Comparison of ENCODE assay signal across 9 cellular contexts in the genomic region with DNA sequence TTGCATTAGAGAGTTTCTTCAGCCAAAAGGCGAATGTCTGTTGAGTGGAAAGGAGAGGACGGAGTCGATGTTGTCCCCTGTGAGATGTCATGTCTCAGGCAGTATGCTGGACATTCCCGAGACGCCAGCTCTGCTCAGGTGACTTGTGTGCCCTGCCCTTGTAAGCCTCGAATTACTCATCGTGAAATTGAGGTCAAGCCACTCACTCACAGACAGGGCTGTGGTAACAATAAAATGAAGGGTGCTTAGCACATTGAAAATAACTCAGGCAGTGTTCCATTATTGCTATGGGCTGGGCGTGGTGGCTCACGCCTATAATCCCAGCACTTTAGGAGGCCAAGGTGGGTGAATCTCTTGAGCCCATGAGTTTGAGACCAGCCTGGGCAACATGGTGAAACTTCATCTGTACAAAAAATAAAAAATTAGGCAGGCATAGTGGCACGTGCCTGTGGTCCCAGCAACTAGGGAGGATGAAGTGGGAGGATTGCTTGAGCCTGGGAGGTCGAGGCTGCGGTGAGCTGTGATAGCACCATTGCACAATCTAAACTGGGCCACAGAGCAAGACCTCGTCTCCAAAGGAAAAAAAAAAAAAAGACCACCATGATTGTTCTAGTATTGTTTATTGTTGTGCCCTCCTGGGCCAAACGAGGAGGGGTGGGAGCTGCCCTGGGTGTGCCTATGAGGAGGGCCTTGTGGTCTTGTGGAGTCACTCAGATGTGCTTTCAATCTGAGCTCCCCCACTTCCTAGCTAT.
DNase-seq lines count a peak whose midpoint lies in the region; ATAC-seq and TF ChIP-seq lines count a peak whose summit lies in the region.
"Had no signal": no experiment of that assay in that cellular context is flagged by ENCODE, and none has a peak within 500 bp of the region (broad histone marks: within the 10 kb centered on the region; RNA-seq: fewer than 3 reads in every experiment).

No MANE protein-coding gene starts in this region.

- no peak for TF ChIP-seq POLR2A in heart left ventricle (IDR thresholded peaks at IDR 0.05)

- H3K9me3 Mint-ChIP-seq in WTC11 = no peaks in the 10 kb centered on the region
- H3K9me3 Mint-ChIP-seq: CD4-positive, alpha-beta T cell had no signal

- peaks cover 20% of the 10 kb centered on the region for H3K4me1 Mint-ChIP-seq in WTC11

- H3K4me1 ChIP-seq in heart left ventricle (peaks cover 0 to 59% (median 26%) of the 10 kb centered on the region in 12 donors), rectal smooth muscle tissue (ENCODE audit: control insufficient read depth, insufficient read depth, low read length) (peaks cover 13% of the 10 kb centered on the region)

- no peak overlapping the region for H3K4me3 Mint-ChIP-seq in WTC11
- H3K4me3 Mint-ChIP-seq: CD4-positive, alpha-beta T cell had no signal

- no peaks in the 10 kb centered on the region for H3K27me3 Mint-ChIP-seq in WTC11 (ENCODE audit: low read depth)
- H3K27me3 Mint-ChIP-seq: CD4-positive, alpha-beta T cell had no signal

- intact Hi-C loops in heart left ventricle (cut with DNase I) = loop anchor here in 4 of 10 donors (2.0 to 10.0 kb wide), 3 partner anchors 55 to 215 kb away; a partner anchor contains a TSS

- H3K36me3 Mint-ChIP-seq in WTC11 = no peaks in the 10 kb centered on the region

- DNase-seq in EH (ENCODE audit: low read depth) (peak; percentile 70), WTC11 (ENCODE audit: low spot score) (no peak), heart left ventricle (peak in 3 of 5 donors; percentile 26 to 51 (median 47)), DMS53 (lab: John Stamatoyannopoulos, UW) (no peak), G401 (ENCODE audit: low spot score) (no peak), DMS153 treated with DMSO at 0.1 percent for 48 hours (lab: John Stamatoyannopoulos, UW; ENCODE audit: unreplicated experiment) (no peak)
- DNase-seq: CD4-positive, alpha-beta T cell had no signal

- H3K27me3 ChIP-seq in heart left ventricle (no peaks in the 10 kb centered on the region), rectal smooth muscle tissue (ENCODE audit: control insufficient read depth, insufficient read depth, low read length) (no peaks in the 10 kb centered on the region)

- CTCF ChIA-PET in WTC11 (lab: Charles Lee) = no interaction called here

- POLR2A ChIA-PET in WTC11 (lab: Charles Lee) = interaction anchor here (0.6 kb wide), 1 partner anchor 10 kb away, joined by 4 read pairs; no protein-coding TSS in a partner anchor

- no peaks in the 10 kb centered on the region for H3K9me3 ChIP-seq in heart left ventricle

- peak overlapping the region; percentile 16 for H3K9ac ChIP-seq in rectal smooth muscle tissue (ENCODE audit: low read length)

- H3K27ac Mint-ChIP-seq in WTC11 = 0 out of 2 replicates have a peak overlapping the region, but pooled peaks have one; percentile 26
- H3K27ac Mint-ChIP-seq: CD4-positive, alpha-beta T cell had no signal

- H3K36me3 ChIP-seq in heart left ventricle (peaks cover 0 to 7% (median 0%) of the 10 kb centered on the region in 9 donors), rectal smooth muscle tissue (ENCODE audit: control insufficient read depth, insufficient read depth, low read length) (no peaks in the 10 kb centered on the region)

- H3K4me3 ChIP-seq in heart left ventricle (no peak overlapping the region), rectal smooth muscle tissue (ENCODE audit: low read length) (peak overlapping the region; percentile 43)

- no peak for TF ChIP-seq CTCF in WTC11 (IDR thresholded peaks at IDR 0.05)
- no peak for TF ChIP-seq CTCF in heart left ventricle (IDR thresholded peaks at IDR 0.05)

- in situ Hi-C loops in G401 (cut with HindIII; ENCODE audit: low sequenced_read_pairs) = no loop called here

- ATAC-seq in WTC11 (no peak), heart left ventricle (peak; percentile 66 to 82 (median 74)), HG02588 (IDR thresholded peaks at IDR 0.05; ENCODE audit: unreplicated experiment) (no peak)

- WGBS in heart left ventricle, 4 donors = 57 to 69% (median 61%) methylated on average over 14 of the region's 14 CpGs

- H3K27ac ChIP-seq in heart left ventricle = peak overlapping the region; percentile 14 to 94 (median 78)
- peak overlapping the region; percentile 77 for H3K27ac ChIP-seq in rectal smooth muscle tissue (ENCODE audit: low read depth, low read length)

TF ChIP-seq in WTC11, 78 proteins besides CTCF, POLR2A, EP300 and RAD21:
- no peak for TF ChIP-seq HMGA2 (CRISPR knock-in tag; IDR thresholded peaks at IDR 0.05)
- TF ChIP-seq, protein P1, sequence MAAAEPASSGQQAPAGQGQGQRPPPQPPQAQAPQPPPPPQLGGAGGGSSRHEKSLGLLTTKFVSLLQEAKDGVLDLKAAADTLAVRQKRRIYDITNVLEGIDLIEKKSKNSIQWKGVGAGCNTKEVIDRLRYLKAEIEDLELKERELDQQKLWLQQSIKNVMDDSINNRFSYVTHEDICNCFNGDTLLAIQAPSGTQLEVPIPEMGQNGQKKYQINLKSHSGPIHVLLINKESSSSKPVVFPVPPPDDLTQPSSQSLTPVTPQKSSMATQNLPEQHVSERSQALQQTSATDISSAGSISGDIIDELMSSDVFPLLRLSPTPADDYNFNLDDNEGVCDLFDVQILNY (CRISPR knock-in tag; IDR thresholded peaks at IDR 0.05) = no peak

Comparison
In these comparisons a context has a peak if more than half of its experiments do, and no peak if none do; other contexts are left out.
1. DNase-seq: peak in EH (single experiment) and heart left ventricle (3 of 5); none in WTC11 (single experiment), DMS53 (single experiment), G401 (single experiment) and DMS153 treated with DMSO at 0.1 percent for 48 hours (single experiment).
2. ATAC-seq: peak in heart left ventricle (4 of 4); none in WTC11 (single experiment) and HG02588 (single experiment).